ENCODE assay signal across 25 cellular contexts in the genomic region with DNA sequence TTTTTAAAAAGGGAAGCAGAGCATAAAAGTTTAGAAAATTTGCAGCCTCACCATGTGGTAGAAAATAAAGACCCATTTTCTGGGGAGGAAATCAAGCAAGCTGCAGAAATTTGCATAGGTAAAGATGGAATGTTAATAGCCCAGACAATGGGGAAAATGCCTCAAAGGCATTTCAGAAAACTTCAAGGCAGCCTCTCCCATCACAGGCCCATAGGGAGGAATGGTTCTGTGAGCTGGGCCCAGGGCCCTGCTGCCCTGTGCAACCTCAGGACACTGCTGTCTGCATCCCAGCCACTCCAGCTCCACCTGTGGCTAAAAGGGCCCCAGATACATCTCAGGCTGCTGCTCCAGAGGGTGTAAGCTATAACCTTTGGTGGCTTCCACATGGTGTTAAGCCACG.
"Had no signal": no experiment of that assay in that cellular context is flagged by ENCODE, and none has a peak within 500 bp of the region (broad histone marks: within the 10 kb centered on the region; RNA-seq: fewer than 3 reads in every experiment).

No MANE protein-coding gene starts in this region.

- H3K9me3 ChIP-seq: body of pancreas, esophagus squamous epithelium, gastrocnemius medialis, lower lobe of right lung, right lobe of liver had no signal

- H3K9me3 Mint-ChIP-seq: endodermal cell had no signal

- DNase-seq: activated B cell treated with CpG ODN at 0.5 μM for 24 hours; activated CD4-positive, alpha-beta memory T cell treated with anti-CD3 and anti-CD28 coated beads, Interleukin-2, amount 10 ng/mL, durations not matched to agents 7 days and 5 days; activated CD4-positive, alpha-beta T cell treated with anti-CD3 and anti-CD28 coated beads for 48 hours; activated naive CD4-positive, alpha-beta T cell; anterior cingulate cortex; body of pancreas; cortex of kidney; endodermal cell; esophagus squamous epithelium; gastrocnemius medialis; hippocampal formation; kidney; lower lobe of right lung; naive thymus-derived CD4-positive, alpha-beta T cell; occipital lobe; posterior cingulate gyrus; right lobe of liver; stimulated activated CD4-positive, alpha-beta T cell treated with anti-CD3 and anti-CD28 coated beads, Interleukin-1b, Interleukin-23, amount 100 ng/mL, for 48 hours; stimulated activated naive CD8-positive, alpha-beta T cell treated with anti-CD3 and anti-CD28 coated beads, Interleukin-15, amount 100 ng/mL, for 72 hours; T-helper 1 cell; tibial artery had no signal

- H3K4me3 ChIP-seq: body of pancreas, cardiac muscle cell, esophagus squamous epithelium, gastrocnemius medialis, lower lobe of right lung, right lobe of liver, skin epidermis, tibial artery had no signal

- ATAC-seq: body of pancreas; gastrocnemius medialis; left lobe of liver; lower lobe of right lung; naive thymus-derived CD4-positive, alpha-beta T cell; right lobe of liver; stimulated activated naive CD8-positive, alpha-beta T cell treated with anti-CD3 and anti-CD28 coated beads, Interleukin-15, amount 100 ng/mL, for 72 hours had no signal

- H3K4me1 Mint-ChIP-seq: activated B cell treated with CpG ODN at 0.5 μM for 24 hours, endodermal cell, neural crest cell had no signal

- H3K4me1 ChIP-seq: body of pancreas, esophagus squamous epithelium, gastrocnemius medialis, lower lobe of right lung, right lobe of liver, tibial artery had no signal

- H3K27ac Mint-ChIP-seq: activated B cell treated with CpG ODN at 0.5 μM for 24 hours; activated CD4-positive, alpha-beta memory T cell treated with anti-CD3 and anti-CD28 coated beads, Interleukin-2, amount 10 ng/mL, durations not matched to agents 7 days and 5 days; endodermal cell had no signal

- H3K27me3 ChIP-seq: body of pancreas, cardiac muscle cell, esophagus squamous epithelium, gastrocnemius medialis, right lobe of liver, tibial artery had no signal

- H3K36me3 ChIP-seq: cardiac muscle cell, esophagus squamous epithelium, gastrocnemius medialis, lower lobe of right lung, right lobe of liver, tibial artery had no signal

- H3K27me3 Mint-ChIP-seq: activated B cell treated with CpG ODN at 0.5 μM for 24 hours; activated CD4-positive, alpha-beta memory T cell treated with anti-CD3 and anti-CD28 coated beads, Interleukin-2, amount 10 ng/mL, durations not matched to agents 7 days and 5 days; naive thymus-derived CD4-positive, alpha-beta T cell; stimulated activated naive CD8-positive, alpha-beta T cell treated with anti-CD3 and anti-CD28 coated beads, Interleukin-15, amount 100 ng/mL, for 72 hours had no signal

- H3K27ac ChIP-seq: body of pancreas, cardiac muscle cell, esophagus squamous epithelium, gastrocnemius medialis, lower lobe of right lung, right lobe of liver, skin epidermis, tibial artery had no signal

- H3K4me3 Mint-ChIP-seq: activated B cell treated with CpG ODN at 0.5 μM for 24 hours; activated CD4-positive, alpha-beta memory T cell treated with anti-CD3 and anti-CD28 coated beads, Interleukin-2, amount 10 ng/mL, durations not matched to agents 7 days and 5 days; endodermal cell; neural crest cell; stimulated activated naive CD8-positive, alpha-beta T cell treated with anti-CD3 and anti-CD28 coated beads, Interleukin-15, amount 100 ng/mL, for 72 hours had no signal
